In the genomic region with DNA sequence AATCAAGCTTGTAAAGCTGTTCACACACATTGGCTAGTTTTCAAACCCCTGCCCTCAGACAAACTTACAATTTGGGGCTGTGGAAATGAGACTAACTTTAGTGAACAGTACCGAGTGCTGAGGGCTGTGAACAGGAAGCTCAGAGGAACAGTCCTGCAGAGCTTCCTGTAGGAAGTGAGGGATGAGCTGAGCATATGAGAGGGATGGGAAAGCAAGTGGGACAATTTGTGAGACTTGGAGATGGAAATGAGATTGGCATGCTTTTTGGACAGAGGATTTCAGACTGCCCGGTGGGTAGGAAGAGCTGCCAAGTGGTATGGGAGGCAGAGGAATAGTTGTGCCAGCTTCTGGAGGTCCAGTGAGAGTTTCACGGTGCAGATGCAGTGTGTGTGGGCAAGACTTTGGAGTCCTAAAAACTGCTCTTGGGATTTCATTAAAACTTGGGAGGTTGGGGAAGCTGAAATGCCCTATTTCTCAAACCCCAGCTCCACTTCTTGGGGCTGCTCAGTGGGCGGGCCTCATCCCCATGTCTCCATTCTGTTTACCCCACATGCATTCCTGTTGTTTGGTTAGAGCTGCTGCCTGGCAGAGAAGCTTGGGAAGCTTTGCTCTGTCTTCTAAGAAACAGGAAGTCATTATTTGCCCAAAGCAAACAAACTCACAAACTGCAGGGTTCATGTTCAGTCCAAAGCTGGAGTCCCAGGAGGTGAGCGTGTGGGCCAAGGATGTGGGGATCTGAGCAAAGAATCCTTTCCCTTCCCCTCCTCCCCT, we compare ENCODE assay signal across 1 cellular context.
TF ChIP-seq lines count a peak whose summit lies in the region.

No MANE protein-coding gene starts in this region.

TF ChIP-seq in IMR-90, 13 proteins besides CTCF, POLR2A, EP300 and RAD21 (continued from another document):
- no peak for TF ChIP-seq ELK1 (IDR thresholded peaks at IDR 0.05; ENCODE audit: borderline replicate concordance, low read depth, low read length)
- TF ChIP-seq, protein P1, sequence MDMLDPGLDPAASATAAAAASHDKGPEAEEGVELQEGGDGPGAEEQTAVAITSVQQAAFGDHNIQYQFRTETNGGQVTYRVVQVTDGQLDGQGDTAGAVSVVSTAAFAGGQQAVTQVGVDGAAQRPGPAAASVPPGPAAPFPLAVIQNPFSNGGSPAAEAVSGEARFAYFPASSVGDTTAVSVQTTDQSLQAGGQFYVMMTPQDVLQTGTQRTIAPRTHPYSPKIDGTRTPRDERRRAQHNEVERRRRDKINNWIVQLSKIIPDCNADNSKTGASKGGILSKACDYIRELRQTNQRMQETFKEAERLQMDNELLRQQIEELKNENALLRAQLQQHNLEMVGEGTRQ (IDR thresholded peaks at IDR 0.05; ENCODE audit: low read depth, low read length), result no peak
- TF ChIP-seq FOS (IDR thresholded peaks at IDR 0.05; ENCODE audit: low read depth, low read length), result no peak
- TF ChIP-seq NFE2L2 (IDR thresholded peaks at IDR 0.05; ENCODE audit: low read depth, low read length), result no peak
- no peak for TF ChIP-seq BHLHE40 (IDR thresholded peaks at IDR 0.05; ENCODE audit: low read depth, low read length)
- no peak for TF ChIP-seq MAFK (IDR thresholded peaks at IDR 0.05; ENCODE audit: low read depth, low read length)
- no peak for TF ChIP-seq MXI1 (IDR thresholded peaks at IDR 0.05; ENCODE audit: borderline replicate concordance, low read depth, low read length)
- TF ChIP-seq MAZ (IDR thresholded peaks at IDR 0.05; ENCODE audit: borderline replicate concordance, low read depth, low read length), result no peak
- no peak for TF ChIP-seq CEBPB (IDR thresholded peaks at IDR 0.05; ENCODE audit: low read depth, low read length)
- no peak for TF ChIP-seq CHD1 (IDR thresholded peaks at IDR 0.05; ENCODE audit: low read depth, low read length)
- no peak for TF ChIP-seq RCOR1 (IDR thresholded peaks at IDR 0.05; ENCODE audit: insufficient replicate concordance, low read length)
- no peak for TF ChIP-seq SMC3 (IDR thresholded peaks at IDR 0.05; ENCODE audit: low read depth, low read length)
